ENCODE assay signal across 1 cellular context in the genomic region with DNA sequence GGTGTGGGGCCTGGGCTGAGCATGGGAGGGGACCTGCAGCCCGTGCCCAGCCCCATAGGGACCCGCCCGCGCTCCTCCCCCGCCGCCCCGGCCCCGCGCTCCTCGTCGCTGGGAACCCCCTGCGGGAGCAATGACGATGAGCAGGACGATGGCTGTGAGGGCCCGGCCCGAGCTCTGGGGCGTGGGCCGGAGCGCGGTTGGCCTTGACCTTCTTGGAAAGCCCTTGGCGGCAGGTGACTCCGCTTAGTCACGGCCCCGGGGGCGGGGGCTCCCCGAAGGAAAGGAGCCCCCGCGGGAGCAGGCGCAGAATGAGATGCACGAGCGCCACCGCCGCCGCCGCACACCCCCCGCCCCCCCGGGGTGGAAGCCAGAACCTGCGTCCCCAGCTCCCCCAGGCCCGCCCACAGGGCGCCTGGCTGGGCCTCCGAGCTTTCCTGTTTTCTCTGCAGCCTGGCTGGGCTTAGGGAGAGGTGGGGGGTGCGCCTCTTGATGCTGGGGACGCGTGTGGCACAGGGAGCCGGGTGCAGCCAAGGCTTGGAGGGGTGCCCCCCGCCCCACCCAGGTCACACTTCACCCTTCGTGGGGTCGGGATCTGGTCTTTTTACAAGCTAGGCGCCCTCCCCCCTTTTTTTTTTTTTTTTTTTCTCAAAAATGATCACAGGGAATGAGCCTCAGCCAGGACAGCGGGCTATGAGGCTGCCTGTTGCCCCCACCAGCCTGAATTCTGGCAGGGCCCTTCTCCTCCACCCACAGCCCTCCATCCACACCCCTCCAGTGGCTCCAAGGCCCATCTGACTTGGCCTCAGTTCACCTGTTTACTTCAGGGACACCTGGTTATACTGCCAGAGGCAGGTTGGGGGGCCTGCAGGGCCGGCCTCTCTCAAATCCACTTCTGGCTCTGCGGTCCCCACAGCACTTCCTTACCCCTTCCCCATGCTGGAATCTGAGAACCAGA.
TF ChIP-seq lines count a peak whose summit lies in the region.

No MANE protein-coding gene starts in this region.

TF ChIP-seq in HepG2, 621 proteins besides CTCF, POLR2A, EP300 and RAD21 (continued from another document and continues in another):
- TF ChIP-seq, protein P1, sequence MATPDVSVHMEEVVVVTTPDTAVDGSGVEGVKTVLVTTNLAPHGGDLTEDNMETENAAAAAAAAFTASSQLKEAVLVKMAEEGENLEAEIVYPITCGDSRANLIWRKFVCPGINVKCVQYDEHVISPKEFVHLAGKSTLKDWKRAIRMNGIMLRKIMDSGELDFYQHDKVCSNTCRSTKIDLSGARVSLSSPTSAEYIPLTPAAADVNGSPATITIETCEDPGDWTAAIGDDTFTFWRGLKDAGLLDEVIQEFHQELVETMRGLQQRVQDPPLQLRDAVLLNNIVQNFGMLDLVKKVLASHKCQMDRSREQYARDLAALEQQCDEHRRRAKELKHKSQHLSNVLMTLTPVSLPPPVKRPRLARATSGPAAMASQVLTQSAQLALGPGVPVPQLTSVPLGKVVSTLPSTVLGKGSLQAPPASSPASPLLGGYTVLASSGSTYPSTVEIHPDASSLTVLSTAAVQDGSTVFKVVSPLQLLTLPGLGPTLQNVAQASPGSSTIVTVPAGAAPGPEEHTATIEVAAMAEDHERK (CRISPR knock-in tag; IDR thresholded peaks at IDR 0.05; ENCODE audit: low read depth), result no peak
- TF ChIP-seq, protein P2, sequence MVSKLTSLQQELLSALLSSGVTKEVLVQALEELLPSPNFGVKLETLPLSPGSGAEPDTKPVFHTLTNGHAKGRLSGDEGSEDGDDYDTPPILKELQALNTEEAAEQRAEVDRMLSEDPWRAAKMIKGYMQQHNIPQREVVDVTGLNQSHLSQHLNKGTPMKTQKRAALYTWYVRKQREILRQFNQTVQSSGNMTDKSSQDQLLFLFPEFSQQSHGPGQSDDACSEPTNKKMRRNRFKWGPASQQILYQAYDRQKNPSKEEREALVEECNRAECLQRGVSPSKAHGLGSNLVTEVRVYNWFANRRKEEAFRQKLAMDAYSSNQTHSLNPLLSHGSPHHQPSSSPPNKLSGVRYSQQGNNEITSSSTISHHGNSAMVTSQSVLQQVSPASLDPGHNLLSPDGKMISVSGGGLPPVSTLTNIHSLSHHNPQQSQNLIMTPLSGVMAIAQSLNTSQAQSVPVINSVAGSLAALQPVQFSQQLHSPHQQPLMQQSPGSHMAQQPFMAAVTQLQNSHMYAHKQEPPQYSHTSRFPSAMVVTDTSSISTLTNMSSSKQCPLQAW (CRISPR knock-in tag; IDR thresholded peaks at IDR 0.05), result peak; percentile 52; the same call in 1 of the 2 replicates
- TF ChIP-seq, protein P3, sequence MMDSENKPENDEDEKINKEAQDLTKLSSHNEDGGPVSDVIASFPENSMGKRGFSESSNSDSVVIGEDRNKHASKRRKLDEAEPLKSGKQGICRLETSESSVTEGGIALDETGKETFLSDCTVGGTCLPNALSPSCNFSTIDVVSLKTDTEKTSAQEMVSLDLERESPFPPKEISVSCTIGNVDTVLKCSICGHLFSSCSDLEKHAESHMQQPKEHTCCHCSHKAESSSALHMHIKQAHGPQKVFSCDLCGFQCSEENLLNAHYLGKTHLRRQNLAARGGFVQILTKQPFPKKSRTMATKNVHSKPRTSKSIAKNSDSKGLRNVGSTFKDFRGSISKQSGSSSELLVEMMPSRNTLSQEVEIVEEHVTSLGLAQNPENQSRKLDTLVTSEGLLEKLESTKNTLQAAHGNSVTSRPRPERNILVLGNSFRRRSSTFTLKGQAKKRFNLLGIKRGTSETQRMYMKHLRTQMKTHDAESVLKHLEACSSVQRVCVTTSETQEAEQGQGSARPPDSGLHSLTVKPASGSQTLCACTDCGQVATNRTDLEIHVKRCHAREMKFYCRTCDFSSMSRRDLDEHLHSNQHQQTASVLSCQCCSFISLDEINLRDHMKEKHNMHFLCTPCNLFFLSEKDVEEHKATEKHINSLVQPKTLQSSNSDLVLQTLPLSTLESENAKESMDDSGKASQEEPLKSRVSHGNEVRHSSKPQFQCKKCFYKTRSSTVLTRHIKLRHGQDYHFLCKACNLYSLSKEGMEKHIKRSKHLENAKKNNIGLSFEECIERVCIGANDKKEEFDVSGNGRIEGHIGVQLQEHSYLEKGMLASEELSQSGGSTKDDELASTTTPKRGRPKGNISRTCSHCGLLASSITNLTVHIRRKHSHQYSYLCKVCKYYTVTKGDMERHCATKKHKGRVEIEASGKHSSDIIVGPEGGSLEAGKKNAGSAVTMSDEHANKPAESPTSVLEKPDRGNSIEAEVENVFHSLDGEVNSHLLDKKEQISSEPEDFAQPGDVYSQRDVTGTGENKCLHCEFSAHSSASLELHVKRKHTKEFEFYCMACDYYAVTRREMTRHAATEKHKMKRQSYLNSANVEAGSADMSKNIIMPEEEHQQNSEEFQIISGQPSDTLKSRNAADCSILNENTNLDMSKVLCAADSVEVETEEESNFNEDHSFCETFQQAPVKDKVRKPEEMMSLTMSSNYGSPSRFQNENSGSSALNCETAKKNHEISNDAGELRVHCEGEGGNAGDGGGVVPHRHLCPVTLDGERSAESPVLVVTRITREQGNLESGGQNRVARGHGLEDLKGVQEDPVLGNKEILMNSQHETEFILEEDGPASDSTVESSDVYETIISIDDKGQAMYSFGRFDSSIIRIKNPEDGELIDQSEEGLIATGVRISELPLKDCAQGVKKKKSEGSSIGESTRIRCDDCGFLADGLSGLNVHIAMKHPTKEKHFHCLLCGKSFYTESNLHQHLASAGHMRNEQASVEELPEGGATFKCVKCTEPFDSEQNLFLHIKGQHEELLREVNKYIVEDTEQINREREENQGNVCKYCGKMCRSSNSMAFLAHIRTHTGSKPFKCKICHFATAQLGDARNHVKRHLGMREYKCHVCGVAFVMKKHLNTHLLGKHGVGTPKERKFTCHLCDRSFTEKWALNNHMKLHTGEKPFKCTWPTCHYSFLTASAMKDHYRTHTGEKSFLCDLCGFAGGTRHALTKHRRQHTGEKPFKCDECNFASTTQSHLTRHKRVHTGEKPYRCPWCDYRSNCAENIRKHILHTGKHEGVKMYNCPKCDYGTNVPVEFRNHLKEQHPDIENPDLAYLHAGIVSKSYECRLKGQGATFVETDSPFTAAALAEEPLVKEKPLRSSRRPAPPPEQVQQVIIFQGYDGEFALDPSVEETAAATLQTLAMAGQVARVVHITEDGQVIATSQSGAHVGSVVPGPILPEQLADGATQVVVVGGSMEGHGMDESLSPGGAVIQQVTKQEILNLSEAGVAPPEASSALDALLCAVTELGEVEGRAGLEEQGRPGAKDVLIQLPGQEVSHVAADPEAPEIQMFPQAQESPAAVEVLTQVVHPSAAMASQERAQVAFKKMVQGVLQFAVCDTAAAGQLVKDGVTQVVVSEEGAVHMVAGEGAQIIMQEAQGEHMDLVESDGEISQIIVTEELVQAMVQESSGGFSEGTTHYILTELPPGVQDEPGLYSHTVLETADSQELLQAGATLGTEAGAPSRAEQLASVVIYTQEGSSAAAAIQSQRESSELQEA (CRISPR knock-in tag; IDR thresholded peaks at IDR 0.05; ENCODE audit: not compliant biosample characterization), result no peak
- no peak for TF ChIP-seq FOXC1 (CRISPR knock-in tag; IDR thresholded peaks at IDR 0.05; ENCODE audit: borderline replicate concordance)
- 0 out of 2 replicates have a peak, but pooled peaks have one; percentile 32 for TF ChIP-seq PITX1 (CRISPR knock-in tag; IDR thresholded peaks at IDR 0.05)
- TF ChIP-seq, protein P4, sequence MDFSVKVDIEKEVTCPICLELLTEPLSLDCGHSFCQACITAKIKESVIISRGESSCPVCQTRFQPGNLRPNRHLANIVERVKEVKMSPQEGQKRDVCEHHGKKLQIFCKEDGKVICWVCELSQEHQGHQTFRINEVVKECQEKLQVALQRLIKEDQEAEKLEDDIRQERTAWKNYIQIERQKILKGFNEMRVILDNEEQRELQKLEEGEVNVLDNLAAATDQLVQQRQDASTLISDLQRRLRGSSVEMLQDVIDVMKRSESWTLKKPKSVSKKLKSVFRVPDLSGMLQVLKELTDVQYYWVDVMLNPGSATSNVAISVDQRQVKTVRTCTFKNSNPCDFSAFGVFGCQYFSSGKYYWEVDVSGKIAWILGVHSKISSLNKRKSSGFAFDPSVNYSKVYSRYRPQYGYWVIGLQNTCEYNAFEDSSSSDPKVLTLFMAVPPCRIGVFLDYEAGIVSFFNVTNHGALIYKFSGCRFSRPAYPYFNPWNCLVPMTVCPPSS (IDR thresholded peaks at IDR 0.05), result no peak
- TF ChIP-seq, protein P5, sequence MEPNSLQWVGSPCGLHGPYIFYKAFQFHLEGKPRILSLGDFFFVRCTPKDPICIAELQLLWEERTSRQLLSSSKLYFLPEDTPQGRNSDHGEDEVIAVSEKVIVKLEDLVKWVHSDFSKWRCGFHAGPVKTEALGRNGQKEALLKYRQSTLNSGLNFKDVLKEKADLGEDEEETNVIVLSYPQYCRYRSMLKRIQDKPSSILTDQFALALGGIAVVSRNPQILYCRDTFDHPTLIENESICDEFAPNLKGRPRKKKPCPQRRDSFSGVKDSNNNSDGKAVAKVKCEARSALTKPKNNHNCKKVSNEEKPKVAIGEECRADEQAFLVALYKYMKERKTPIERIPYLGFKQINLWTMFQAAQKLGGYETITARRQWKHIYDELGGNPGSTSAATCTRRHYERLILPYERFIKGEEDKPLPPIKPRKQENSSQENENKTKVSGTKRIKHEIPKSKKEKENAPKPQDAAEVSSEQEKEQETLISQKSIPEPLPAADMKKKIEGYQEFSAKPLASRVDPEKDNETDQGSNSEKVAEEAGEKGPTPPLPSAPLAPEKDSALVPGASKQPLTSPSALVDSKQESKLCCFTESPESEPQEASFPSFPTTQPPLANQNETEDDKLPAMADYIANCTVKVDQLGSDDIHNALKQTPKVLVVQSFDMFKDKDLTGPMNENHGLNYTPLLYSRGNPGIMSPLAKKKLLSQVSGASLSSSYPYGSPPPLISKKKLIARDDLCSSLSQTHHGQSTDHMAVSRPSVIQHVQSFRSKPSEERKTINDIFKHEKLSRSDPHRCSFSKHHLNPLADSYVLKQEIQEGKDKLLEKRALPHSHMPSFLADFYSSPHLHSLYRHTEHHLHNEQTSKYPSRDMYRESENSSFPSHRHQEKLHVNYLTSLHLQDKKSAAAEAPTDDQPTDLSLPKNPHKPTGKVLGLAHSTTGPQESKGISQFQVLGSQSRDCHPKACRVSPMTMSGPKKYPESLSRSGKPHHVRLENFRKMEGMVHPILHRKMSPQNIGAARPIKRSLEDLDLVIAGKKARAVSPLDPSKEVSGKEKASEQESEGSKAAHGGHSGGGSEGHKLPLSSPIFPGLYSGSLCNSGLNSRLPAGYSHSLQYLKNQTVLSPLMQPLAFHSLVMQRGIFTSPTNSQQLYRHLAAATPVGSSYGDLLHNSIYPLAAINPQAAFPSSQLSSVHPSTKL (CRISPR knock-in tag; IDR thresholded peaks at IDR 0.05), result peak; percentile 95
- no peak for TF ChIP-seq ATM (IDR thresholded peaks at IDR 0.05; ENCODE audit: borderline replicate concordance)
- peak; percentile 70; the same call in 1 of the 2 replicates for TF ChIP-seq SPEN (CRISPR knock-in tag; IDR thresholded peaks at IDR 0.05; ENCODE audit: low read depth)
- no peak for TF ChIP-seq ZNF83 (CRISPR knock-in tag; IDR thresholded peaks at IDR 0.05; ENCODE audit: borderline replicate concordance)
- TF ChIP-seq BRCA1 (CRISPR knock-in tag; IDR thresholded peaks at IDR 0.05), result no peak
- TF ChIP-seq RELA (CRISPR knock-in tag; IDR thresholded peaks at IDR 0.05), result peak; percentile 52; the same call in 1 of the 2 replicates
- TF ChIP-seq SSRP1 (CRISPR knock-in tag; IDR thresholded peaks at IDR 0.05), result no peak
- no peak for TF ChIP-seq TCF12 (IDR thresholded peaks at IDR 0.05)
- peak; percentile 79; the same call in 1 of the 2 replicates for TF ChIP-seq TCF12 (CRISPR knock-in tag; IDR thresholded peaks at IDR 0.05)
- TF ChIP-seq, protein P6, sequence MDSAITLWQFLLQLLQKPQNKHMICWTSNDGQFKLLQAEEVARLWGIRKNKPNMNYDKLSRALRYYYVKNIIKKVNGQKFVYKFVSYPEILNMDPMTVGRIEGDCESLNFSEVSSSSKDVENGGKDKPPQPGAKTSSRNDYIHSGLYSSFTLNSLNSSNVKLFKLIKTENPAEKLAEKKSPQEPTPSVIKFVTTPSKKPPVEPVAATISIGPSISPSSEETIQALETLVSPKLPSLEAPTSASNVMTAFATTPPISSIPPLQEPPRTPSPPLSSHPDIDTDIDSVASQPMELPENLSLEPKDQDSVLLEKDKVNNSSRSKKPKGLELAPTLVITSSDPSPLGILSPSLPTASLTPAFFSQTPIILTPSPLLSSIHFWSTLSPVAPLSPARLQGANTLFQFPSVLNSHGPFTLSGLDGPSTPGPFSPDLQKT (CRISPR knock-in tag; IDR thresholded peaks at IDR 0.05; ENCODE audit: borderline replicate concordance), result no peak
- TF ChIP-seq CBX2 (IDR thresholded peaks at IDR 0.05; ENCODE audit: low read depth, low read length), result no peak
- no peak for TF ChIP-seq CBX2 (CRISPR knock-in tag; IDR thresholded peaks at IDR 0.05; ENCODE audit: low read depth)
- TF ChIP-seq, protein P7, sequence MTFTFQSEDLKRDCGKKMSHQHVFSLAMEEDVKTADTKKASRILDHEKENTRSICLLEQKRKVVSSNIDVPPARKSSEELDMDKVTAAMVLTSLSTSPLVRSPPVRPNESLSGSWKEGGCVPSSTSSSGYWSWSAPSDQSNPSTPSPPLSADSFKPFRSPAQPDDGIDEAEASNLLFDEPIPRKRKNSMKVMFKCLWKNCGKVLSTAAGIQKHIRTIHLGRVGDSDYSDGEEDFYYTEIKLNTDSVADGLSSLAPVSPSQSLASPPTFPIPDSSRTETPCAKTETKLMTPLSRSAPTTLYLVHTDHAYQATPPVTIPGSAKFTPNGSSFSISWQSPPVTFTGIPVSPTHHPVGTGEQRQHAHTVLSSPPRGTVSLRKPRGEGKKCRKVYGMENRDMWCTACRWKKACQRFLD (CRISPR knock-in tag; IDR thresholded peaks at IDR 0.05; ENCODE audit: borderline replicate concordance), result no peak
- TF ChIP-seq ZNF367 (CRISPR knock-in tag; IDR thresholded peaks at IDR 0.05; ENCODE audit: borderline replicate concordance), result no peak
- TF ChIP-seq BHLHE40 (IDR thresholded peaks at IDR 0.05; ENCODE audit: low read length), result peak; percentile 92
- TF ChIP-seq NCOA5 (CRISPR knock-in tag; IDR thresholded peaks at IDR 0.05), result no peak
- TF ChIP-seq, protein P8, sequence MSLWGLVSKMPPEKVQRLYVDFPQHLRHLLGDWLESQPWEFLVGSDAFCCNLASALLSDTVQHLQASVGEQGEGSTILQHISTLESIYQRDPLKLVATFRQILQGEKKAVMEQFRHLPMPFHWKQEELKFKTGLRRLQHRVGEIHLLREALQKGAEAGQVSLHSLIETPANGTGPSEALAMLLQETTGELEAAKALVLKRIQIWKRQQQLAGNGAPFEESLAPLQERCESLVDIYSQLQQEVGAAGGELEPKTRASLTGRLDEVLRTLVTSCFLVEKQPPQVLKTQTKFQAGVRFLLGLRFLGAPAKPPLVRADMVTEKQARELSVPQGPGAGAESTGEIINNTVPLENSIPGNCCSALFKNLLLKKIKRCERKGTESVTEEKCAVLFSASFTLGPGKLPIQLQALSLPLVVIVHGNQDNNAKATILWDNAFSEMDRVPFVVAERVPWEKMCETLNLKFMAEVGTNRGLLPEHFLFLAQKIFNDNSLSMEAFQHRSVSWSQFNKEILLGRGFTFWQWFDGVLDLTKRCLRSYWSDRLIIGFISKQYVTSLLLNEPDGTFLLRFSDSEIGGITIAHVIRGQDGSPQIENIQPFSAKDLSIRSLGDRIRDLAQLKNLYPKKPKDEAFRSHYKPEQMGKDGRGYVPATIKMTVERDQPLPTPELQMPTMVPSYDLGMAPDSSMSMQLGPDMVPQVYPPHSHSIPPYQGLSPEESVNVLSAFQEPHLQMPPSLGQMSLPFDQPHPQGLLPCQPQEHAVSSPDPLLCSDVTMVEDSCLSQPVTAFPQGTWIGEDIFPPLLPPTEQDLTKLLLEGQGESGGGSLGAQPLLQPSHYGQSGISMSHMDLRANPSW (CRISPR knock-in tag; IDR thresholded peaks at IDR 0.05; ENCODE audit: borderline replicate concordance), result no peak
